In the genomic region with DNA sequence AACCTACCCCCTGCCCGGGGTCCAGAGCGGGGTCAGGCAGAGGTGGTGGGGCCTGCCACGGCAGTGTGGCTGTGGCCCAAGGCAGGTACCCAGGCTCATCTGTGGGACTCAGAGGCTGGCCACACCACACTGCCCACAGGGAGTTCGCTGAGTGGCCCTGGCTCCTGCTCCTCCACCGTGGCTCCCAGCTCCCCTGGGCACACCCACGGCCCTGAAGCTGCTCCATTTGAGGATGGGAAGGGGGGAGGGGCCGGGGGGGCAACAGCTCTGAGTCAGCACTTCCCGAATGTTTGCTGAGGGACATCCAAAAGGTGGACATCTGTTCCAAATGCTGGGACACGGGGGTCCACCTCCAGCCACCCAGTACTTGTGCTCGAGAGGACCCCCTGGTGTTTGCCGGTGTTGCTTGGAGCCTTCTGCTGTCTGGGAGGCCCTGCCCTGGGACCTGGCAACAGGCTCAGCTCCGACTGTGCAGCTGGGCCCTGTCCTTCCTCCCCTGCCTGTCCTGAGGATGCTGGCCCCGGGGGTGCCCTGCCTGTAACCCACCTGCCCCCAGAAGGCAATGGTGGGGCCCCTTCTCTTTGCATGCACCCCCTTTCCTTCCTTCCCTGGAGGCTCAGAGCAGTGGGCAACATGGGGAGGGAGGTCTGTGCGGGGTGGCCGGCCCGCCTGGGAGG, we compare ENCODE assay signal across 1 cellular context.
A peak's percentile ranks its signal among the peaks of the same experiment; 100 is the strongest.
TF ChIP-seq lines count a peak whose summit lies in the region.

No MANE protein-coding gene starts in this region.

TF ChIP-seq in HEK293, 187 proteins besides CTCF, POLR2A, EP300 and RAD21 (continued from another document):
- TF ChIP-seq, protein P1, sequence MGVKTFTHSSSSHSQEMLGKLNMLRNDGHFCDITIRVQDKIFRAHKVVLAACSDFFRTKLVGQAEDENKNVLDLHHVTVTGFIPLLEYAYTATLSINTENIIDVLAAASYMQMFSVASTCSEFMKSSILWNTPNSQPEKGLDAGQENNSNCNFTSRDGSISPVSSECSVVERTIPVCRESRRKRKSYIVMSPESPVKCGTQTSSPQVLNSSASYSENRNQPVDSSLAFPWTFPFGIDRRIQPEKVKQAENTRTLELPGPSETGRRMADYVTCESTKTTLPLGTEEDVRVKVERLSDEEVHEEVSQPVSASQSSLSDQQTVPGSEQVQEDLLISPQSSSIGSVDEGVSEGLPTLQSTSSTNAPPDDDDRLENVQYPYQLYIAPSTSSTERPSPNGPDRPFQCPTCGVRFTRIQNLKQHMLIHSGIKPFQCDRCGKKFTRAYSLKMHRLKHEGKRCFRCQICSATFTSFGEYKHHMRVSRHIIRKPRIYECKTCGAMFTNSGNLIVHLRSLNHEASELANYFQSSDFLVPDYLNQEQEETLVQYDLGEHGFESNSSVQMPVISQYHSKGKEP (tag by site-specific recombination; IDR thresholded peaks at IDR 0.05), result no peak
- TF ChIP-seq, protein P2, sequence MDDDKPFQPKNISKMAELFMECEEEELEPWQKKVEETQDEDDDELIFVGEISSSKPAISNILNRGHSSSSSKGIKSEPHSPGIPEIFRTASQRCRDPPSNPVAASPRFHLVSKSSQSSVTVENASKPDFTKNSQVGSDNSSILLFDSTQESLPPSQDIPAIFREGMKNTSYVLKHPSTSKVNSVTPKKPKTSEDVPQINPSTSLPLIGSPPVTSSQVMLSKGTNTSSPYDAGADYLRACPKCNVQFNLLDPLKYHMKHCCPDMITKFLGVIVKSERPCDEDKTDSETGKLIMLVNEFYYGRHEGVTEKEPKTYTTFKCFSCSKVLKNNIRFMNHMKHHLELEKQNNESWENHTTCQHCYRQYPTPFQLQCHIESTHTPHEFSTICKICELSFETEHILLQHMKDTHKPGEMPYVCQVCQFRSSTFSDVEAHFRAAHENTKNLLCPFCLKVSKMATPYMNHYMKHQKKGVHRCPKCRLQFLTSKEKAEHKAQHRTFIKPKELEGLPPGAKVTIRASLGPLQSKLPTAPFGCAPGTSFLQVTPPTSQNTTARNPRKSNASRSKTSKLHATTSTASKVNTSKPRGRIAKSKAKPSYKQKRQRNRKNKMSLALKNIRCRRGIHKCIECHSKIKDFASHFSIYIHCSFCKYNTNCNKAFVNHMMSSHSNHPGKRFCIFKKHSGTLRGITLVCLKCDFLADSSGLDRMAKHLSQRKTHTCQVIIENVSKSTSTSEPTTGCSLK (tag by site-specific recombination; IDR thresholded peaks at IDR 0.05), result no peak
- TF ChIP-seq ZNF10 (tag by site-specific recombination; IDR thresholded peaks at IDR 0.05), result no peak
- TF ChIP-seq SP7 (tag by site-specific recombination; IDR thresholded peaks at IDR 0.05), result no peak
- TF ChIP-seq, protein P3, sequence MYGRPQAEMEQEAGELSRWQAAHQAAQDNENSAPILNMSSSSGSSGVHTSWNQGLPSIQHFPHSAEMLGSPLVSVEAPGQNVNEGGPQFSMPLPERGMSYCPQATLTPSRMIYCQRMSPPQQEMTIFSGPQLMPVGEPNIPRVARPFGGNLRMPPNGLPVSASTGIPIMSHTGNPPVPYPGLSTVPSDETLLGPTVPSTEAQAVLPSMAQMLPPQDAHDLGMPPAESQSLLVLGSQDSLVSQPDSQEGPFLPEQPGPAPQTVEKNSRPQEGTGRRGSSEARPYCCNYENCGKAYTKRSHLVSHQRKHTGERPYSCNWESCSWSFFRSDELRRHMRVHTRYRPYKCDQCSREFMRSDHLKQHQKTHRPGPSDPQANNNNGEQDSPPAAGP (tag by site-specific recombination; IDR thresholded peaks at IDR 0.05), result peak; percentile 22; the same call in 1 of the 2 replicates
- TF ChIP-seq EGR2 (tag by site-specific recombination; IDR thresholded peaks at IDR 0.05; ENCODE audit: low read depth), result peak; percentile 18; the same call in 1 of the 2 replicates
- TF ChIP-seq, protein P4, sequence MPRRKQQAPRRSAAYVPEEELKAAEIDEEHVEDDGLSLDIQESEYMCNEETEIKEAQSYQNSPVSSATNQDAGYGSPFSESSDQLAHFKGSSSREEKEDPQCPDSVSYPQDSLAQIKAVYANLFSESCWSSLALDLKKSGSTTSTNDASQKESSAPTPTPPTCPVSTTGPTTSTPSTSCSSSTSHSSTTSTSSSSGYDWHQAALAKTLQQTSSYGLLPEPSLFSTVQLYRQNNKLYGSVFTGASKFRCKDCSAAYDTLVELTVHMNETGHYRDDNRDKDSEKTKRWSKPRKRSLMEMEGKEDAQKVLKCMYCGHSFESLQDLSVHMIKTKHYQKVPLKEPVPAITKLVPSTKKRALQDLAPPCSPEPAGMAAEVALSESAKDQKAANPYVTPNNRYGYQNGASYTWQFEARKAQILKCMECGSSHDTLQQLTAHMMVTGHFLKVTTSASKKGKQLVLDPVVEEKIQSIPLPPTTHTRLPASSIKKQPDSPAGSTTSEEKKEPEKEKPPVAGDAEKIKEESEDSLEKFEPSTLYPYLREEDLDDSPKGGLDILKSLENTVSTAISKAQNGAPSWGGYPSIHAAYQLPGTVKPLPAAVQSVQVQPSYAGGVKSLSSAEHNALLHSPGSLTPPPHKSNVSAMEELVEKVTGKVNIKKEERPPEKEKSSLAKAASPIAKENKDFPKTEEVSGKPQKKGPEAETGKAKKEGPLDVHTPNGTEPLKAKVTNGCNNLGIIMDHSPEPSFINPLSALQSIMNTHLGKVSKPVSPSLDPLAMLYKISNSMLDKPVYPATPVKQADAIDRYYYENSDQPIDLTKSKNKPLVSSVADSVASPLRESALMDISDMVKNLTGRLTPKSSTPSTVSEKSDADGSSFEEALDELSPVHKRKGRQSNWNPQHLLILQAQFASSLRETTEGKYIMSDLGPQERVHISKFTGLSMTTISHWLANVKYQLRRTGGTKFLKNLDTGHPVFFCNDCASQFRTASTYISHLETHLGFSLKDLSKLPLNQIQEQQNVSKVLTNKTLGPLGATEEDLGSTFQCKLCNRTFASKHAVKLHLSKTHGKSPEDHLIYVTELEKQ (tag by site-specific recombination; IDR thresholded peaks at IDR 0.05; ENCODE audit: borderline replicate concordance), result no peak
- TF ChIP-seq, protein P5, sequence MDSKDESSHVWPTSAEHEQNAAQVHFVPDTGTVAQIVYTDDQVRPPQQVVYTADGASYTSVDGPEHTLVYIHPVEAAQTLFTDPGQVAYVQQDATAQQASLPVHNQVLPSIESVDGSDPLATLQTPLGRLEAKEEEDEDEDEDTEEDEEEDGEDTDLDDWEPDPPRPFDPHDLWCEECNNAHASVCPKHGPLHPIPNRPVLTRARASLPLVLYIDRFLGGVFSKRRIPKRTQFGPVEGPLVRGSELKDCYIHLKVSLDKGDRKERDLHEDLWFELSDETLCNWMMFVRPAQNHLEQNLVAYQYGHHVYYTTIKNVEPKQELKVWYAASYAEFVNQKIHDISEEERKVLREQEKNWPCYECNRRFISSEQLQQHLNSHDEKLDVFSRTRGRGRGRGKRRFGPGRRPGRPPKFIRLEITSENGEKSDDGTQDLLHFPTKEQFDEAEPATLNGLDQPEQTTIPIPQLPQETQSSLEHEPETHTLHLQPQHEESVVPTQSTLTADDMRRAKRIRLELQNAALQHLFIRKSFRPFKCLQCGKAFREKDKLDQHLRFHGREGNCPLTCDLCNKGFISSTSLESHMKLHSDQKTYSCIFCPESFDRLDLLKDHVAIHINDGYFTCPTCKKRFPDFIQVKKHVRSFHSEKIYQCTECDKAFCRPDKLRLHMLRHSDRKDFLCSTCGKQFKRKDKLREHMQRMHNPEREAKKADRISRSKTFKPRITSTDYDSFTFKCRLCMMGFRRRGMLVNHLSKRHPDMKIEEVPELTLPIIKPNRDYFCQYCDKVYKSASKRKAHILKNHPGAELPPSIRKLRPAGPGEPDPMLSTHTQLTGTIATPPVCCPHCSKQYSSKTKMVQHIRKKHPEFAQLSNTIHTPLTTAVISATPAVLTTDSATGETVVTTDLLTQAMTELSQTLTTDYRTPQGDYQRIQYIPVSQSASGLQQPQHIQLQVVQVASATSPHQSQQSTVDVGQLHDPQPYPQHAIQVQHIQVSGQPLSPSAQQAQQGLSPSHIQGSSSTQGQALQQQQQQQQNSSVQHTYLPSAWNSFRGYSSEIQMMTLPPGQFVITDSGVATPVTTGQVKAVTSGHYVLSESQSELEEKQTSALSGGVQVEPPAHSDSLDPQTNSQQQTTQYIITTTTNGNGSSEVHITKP (tag by site-specific recombination; IDR thresholded peaks at IDR 0.05), result no peak
- no peak for TF ChIP-seq WT1 (tag by site-specific recombination; IDR thresholded peaks at IDR 0.05)
- no peak for TF ChIP-seq ZNF350 (tag by site-specific recombination; IDR thresholded peaks at IDR 0.05)
- no peak for TF ChIP-seq ZBTB1 (tag by site-specific recombination; IDR thresholded peaks at IDR 0.05)
- 0 out of 2 replicates have a peak, but pooled peaks have one; percentile 14 for TF ChIP-seq BCL11B (tag by site-specific recombination; IDR thresholded peaks at IDR 0.05; ENCODE audit: low read depth)
- TF ChIP-seq ZNF501 (tag by site-specific recombination; IDR thresholded peaks at IDR 0.05), result no peak
